8 cellular contexts compared by ENCODE assay signal in the genomic region with DNA sequence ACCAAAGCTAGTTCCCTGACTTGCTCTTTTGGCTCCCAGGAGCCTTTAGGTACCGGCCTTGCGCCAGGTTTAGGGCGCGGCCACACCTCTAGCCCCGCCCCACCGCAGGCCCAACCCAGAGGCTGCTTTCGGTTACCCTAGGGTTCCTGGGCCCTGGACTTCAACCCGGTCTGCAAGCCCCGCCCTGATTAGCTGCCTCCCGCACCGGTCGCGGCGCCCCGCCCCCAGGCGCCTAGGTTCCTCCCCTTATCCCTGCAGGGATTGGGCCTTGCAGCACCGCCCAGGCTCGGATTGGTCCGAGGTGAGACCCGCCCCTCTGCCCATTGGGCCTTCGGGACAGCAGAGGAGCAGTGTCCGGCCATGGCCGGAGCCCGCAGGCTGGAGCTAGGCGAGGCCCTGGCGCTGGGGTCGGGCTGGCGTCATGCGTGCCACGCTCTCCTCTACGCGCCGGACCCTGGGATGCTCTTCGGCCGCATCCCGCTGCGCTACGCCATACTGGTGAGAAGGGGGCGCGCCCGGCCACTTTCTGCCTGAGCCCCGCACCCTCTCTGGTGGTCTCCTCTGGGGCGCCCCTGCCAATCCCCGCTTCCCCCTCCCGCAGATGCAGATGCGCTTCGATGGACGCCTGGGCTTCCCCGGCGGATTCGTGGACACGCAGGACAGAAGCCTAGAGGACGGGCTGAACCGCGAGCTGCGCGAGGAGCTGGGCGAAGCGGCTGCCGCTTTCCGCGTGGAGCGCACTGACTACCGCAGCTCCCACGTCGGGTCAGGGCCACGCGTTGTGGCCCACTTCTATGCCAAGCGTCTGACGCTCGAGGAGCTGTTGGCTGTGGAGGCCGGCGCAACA. TPM values are rescaled to one million over a fixed set of nuclear protein-coding genes. Genes with fewer than 3 reads are reported as not detected.
DNase-seq lines count a peak whose midpoint lies in the region; ATAC-seq and TF ChIP-seq lines count a peak whose summit lies in the region.

A gene (plus strand): TSS at position 330 of the 847 bp plus-strand sequence. CDS start 31 bp downstream, at position 361.

- peak within 1 kb of the TSS; percentile 96 for H2AFZ ChIP-seq in GM23338

- peaks cover 22% of the 10 kb centered on the region for H3K4me1 Mint-ChIP-seq in GM23338
- H3K4me1 Mint-ChIP-seq in natural killer cell treated with Interleukin-12 subunit alpha and Interleukin-12 subunit beta and Interleukin-15 and Interleukin-18, amount 100 ng/mL, for 72 hours (ENCODE audit: low read depth in 2 of 2) = peaks cover 37 to 40% of the 10 kb centered on the region in 2 donors

- peak within 1 kb of the TSS; percentile 99 for H3K4me2 ChIP-seq in GM23338

- H3K27me3 Mint-ChIP-seq in GM23338 (ENCODE audit: insufficient read depth, low read depth, poor library complexity) = peaks cover 6% of the 10 kb centered on the region
- peaks cover 0 to under 1% of the 10 kb centered on the region in 2 donors for H3K27me3 Mint-ChIP-seq in natural killer cell treated with Interleukin-12 subunit alpha and Interleukin-12 subunit beta and Interleukin-15 and Interleukin-18, amount 100 ng/mL, for 72 hours

- no peaks in the 10 kb centered on the region for H3F3A ChIP-seq in GM23338 (replicated peaks; ENCODE audit: low read depth)

- peaks cover 2% of the 10 kb centered on the region; the same call in 1 of the 3 replicates for H3K9me3 Mint-ChIP-seq in GM23338
- H3K9me3 Mint-ChIP-seq in natural killer cell treated with Interleukin-12 subunit alpha and Interleukin-12 subunit beta and Interleukin-15 and Interleukin-18, amount 100 ng/mL, for 72 hours = peaks cover 3% of the 10 kb centered on the region

- DNase-seq in Daoy (ENCODE audit: low read depth) (peak; percentile 99), GM23338 (ENCODE audit: low spot score) (peak; percentile 99), LNCaP clone FGC (ENCODE audit: low read depth) (peak; percentile 97), SHP77 (lab: John Stamatoyannopoulos, UW) (peak; percentile 95 to 97), activated gamma-delta T cell (lab: John Stamatoyannopoulos, UW) (peak; percentile 88), fibroblast of the aortic adventitia (ENCODE audit: low read depth) (peak; percentile 98)
- peak; percentile 100 for DNase-seq in natural killer cell treated with Interleukin-12 subunit alpha and Interleukin-12 subunit beta and Interleukin-15 and Interleukin-18, amount 100 ng/mL, for 72 hours (ENCODE audit: low spot score)
- peak; percentile 96 for DNase-seq in stimulated activated naive CD4-positive, alpha-beta T cell treated with Interleukin-2 at 50 U/mL for 16 hours (lab: John Stamatoyannopoulos, UW)

- H3K27ac Mint-ChIP-seq in GM23338 = peak within 1 kb of the TSS; percentile 97
- peak within 1 kb of the TSS; percentile 90 to 98 for H3K27ac Mint-ChIP-seq in natural killer cell treated with Interleukin-12 subunit alpha and Interleukin-12 subunit beta and Interleukin-15 and Interleukin-18, amount 100 ng/mL, for 72 hours

- H3K27me3 ChIP-seq in GM23338 (ENCODE audit: insufficient read depth) = no peaks in the 10 kb centered on the region

- peak within 1 kb of the TSS; percentile 93 for H3K27ac ChIP-seq in GM23338 (ENCODE audit: low read depth)

- TF ChIP-seq CTCF in GM23338 (conservative IDR thresholded peaks at IDR 0.05; ENCODE audit: low read depth in 2 of 2) = no peak
- no peak for TF ChIP-seq CTCF in LNCaP clone FGC (IDR thresholded peaks at IDR 0.05; ENCODE audit: control insufficient read depth, extremely low read depth, insufficient read depth)
- no peak for TF ChIP-seq CTCF in fibroblast of the aortic adventitia (IDR thresholded peaks at IDR 0.05; ENCODE audit: insufficient read depth, low read length)

- H3K4me3 ChIP-seq in GM23338 (peak within 1 kb of the TSS; percentile 94), LNCaP clone FGC (ENCODE audit: low read depth, low read length) (peak within 1 kb of the TSS; percentile 59), fibroblast of the aortic adventitia (ENCODE audit: low read depth, low read length) (peak within 1 kb of the TSS; percentile 90)

- peak within 1 kb of the TSS; percentile 95 for H3K4me3 Mint-ChIP-seq in GM23338
- peak within 1 kb of the TSS; percentile 94 for H3K4me3 Mint-ChIP-seq in natural killer cell treated with Interleukin-12 subunit alpha and Interleukin-12 subunit beta and Interleukin-15 and Interleukin-18, amount 100 ng/mL, for 72 hours

- no peaks in the 10 kb centered on the region for H4K20me1 ChIP-seq in GM23338 (replicated peaks; ENCODE audit: insufficient read depth)

- H3K79me2 ChIP-seq in GM23338 (replicated peaks; ENCODE audit: insufficient read depth) = peaks cover 30% of the 10 kb centered on the region

- ATAC-seq in GM23338 = peak; percentile 97
- ATAC-seq in natural killer cell treated with Interleukin-12 subunit alpha and Interleukin-12 subunit beta and Interleukin-15 and Interleukin-18, amount 100 ng/mL, for 72 hours = peak; percentile 99 to 100

- no peaks in the 10 kb centered on the region for H3K9me2 ChIP-seq in GM23338 (ENCODE audit: insufficient read depth)

- 0 out of 2 replicates have a peak, but pooled peaks cover 3% of the 10 kb centered on the region for H3K36me3 ChIP-seq in GM23338 (ENCODE audit: insufficient read depth)

- H3K36me3 Mint-ChIP-seq in GM23338 (ENCODE audit: low read depth) = peaks cover 27% of the 10 kb centered on the region
- H3K36me3 Mint-ChIP-seq in natural killer cell treated with Interleukin-12 subunit alpha and Interleukin-12 subunit beta and Interleukin-15 and Interleukin-18, amount 100 ng/mL, for 72 hours = peaks cover 6% of the 10 kb centered on the region

- H3K4me1 ChIP-seq in GM23338 (ENCODE audit: insufficient read depth) = peaks cover 14% of the 10 kb centered on the region; the same call in 1 of the 2 replicates

TF ChIP-seq in GM23338, 12 proteins besides CTCF, POLR2A, EP300 and RAD21:
- TF ChIP-seq EZH2 (IDR thresholded peaks at IDR 0.05; ENCODE audit: low read depth, unreplicated experiment) (no peak), POLR2AphosphoS5 (IDR thresholded peaks at IDR 0.05; ENCODE audit: low read depth) (peak; percentile 93)

RNA-seq across cellular contexts. Expression of the gene that starts here (rescaled TPM):
- 10.1 and 13.1 TPM in 2 replicates for total RNA-seq in Daoy (2014; rRNA removed; shearing (Covaris generic))
- total RNA-seq in GM23338 (2014; rRNA removed; shearing (Covaris generic)) = 14.6 and 15.4 TPM in 2 replicates
- 9.5 and 10.0 TPM in 2 replicates for polyA plus RNA-seq in GM23338 (2016; fragmentation: Nextera tagmentation; extraction: Ambion mirVana)
- total RNA-seq in fibroblast of the aortic adventitia (ENCODE audit: low replicate concordance) = 11.5 and 22.0 TPM in 2 replicates
- total RNA-seq in natural killer cell treated with Interleukin-12 subunit alpha and Interleukin-12 subunit beta and Interleukin-15 and Interleukin-18, amount 100 ng/mL, for 72 hours = 10 to 100 TPM; 10.1 to 10.9 TPM

Comparison
In these comparisons a context has a peak if more than half of its experiments do, and no peak if none do; other contexts are left out.
1. Peak in every context shown above with its lines: DNase-seq, ATAC-seq, H3K4me3 ChIP-seq and H3K27ac ChIP-seq.